Comparison of ENCODE assay signal across 23 cellular contexts in the genomic region with DNA sequence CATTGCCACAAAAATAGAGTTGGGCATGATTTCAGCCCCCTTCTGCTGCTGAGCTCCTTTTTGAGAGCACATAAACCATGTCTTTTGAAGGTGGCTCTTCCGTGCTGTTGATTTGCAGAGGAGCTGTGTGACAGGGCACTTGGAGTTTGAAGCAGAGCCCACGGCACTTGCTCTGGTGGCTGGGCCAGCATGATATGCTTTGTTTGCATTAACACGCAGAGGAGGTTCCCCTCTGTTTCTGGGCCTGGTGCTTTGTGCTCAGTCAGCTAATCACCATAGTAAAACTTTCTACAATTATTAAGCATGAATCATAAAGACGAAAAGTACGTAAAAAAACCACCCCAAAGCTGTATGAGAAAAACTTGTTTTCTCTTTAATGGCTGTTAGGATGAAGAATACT. TPM values are rescaled to one million over a fixed set of nuclear protein-coding genes. Genes with fewer than 3 reads are reported as not detected.
DNase-seq lines count a peak whose midpoint lies in the region; ATAC-seq and TF ChIP-seq lines count a peak whose summit lies in the region.
"Had no signal": no experiment of that assay in that cellular context is flagged by ENCODE, and none has a peak within 500 bp of the region (broad histone marks: within the 10 kb centered on the region; RNA-seq: fewer than 3 reads in every experiment).

No MANE protein-coding gene starts in this region.

- H3K36me3 Mint-ChIP-seq in activated naive CD4-positive, alpha-beta T cell treated with anti-CD3 and anti-CD28 coated beads, Interleukin-2, amount 50 U/mL, for 72 hours, result peaks cover 25 to 66% of the 10 kb centered on the region in 2 donors
- H3K36me3 Mint-ChIP-seq in glutamatergic neuron (ENCODE audit: unreplicated experiment), result peaks cover 6% of the 10 kb centered on the region
- peaks cover 75% of the 10 kb centered on the region for H3K36me3 Mint-ChIP-seq in stimulated activated naive CD8-positive, alpha-beta T cell treated with anti-CD3 and anti-CD28 coated beads, Interleukin-15, Interleukin-2, amounts not matched to agents 100 ng/mL and 50 ng/mL, for 24 hours (ENCODE audit: low read depth)

- H3K9me3 Mint-ChIP-seq in activated naive CD4-positive, alpha-beta T cell treated with anti-CD3 and anti-CD28 coated beads, Interleukin-2, amount 50 U/mL, for 72 hours, result peaks cover 4 to 6% of the 10 kb centered on the region in 2 donors
- H3K9me3 Mint-ChIP-seq in glutamatergic neuron (ENCODE audit: unreplicated experiment), result peaks cover 5% of the 10 kb centered on the region
- H3K9me3 Mint-ChIP-seq in stimulated activated naive CD8-positive, alpha-beta T cell treated with anti-CD3 and anti-CD28 coated beads, Interleukin-15, Interleukin-2, amounts not matched to agents 100 ng/mL and 50 ng/mL, for 24 hours, result peaks cover 4% of the 10 kb centered on the region

- H3K36me3 ChIP-seq in WERI-Rb-1 (peaks cover 32% of the 10 kb centered on the region), body of pancreas (replicated peaks in 1 of 2; ENCODE audit: insufficient read depth in 1 of 2, low read depth in 2 of 2) (peaks cover 0 to 7% of the 10 kb centered on the region in 2 donors)

- peaks cover 26% of the 10 kb centered on the region for H3K4me1 ChIP-seq in body of pancreas

- H3K27ac Mint-ChIP-seq in activated naive CD4-positive, alpha-beta T cell treated with anti-CD3 and anti-CD28 coated beads, Interleukin-2, amount 50 U/mL, for 72 hours, result peak overlapping the region; percentile 5 to 48
- peak overlapping the region; percentile 39 for H3K27ac Mint-ChIP-seq in glutamatergic neuron (ENCODE audit: unreplicated experiment)
- peak overlapping the region; percentile 37 for H3K27ac Mint-ChIP-seq in stimulated activated naive CD8-positive, alpha-beta T cell treated with anti-CD3 and anti-CD28 coated beads, Interleukin-15, Interleukin-2, amounts not matched to agents 100 ng/mL and 50 ng/mL, for 24 hours

- ATAC-seq in activated naive CD4-positive, alpha-beta T cell treated with anti-CD3 and anti-CD28 coated beads, Interleukin-2, amount 50 U/mL, for 72 hours, result no peak
- ATAC-seq in body of pancreas (no peak), GM19455 (IDR thresholded peaks at IDR 0.05; ENCODE audit: unreplicated experiment) (no peak)
- ATAC-seq: HCT116, heart right ventricle had no signal

- DNase-seq in activated naive CD4-positive, alpha-beta T cell treated with anti-CD3 and anti-CD28 coated beads, Interleukin-2, amount 50 U/mL, for 72 hours (ENCODE audit: low spot score in 2 of 2), result no peak
- DNase-seq in activated naive CD4-positive, alpha-beta T cell (lab: John Stamatoyannopoulos, UW), result no peak
- DNase-seq in WERI-Rb-1 (no peak), glutamatergic neuron (no peak), ecto neural progenitor cell (ENCODE audit: low spot score) (no peak), body of pancreas (no peak)
- DNase-seq: activated CD4-positive, alpha-beta T cell treated with anti-CD3 and anti-CD28 coated beads, Interleukin-2, amount 50 U/mL, for 4 hours; activated effector memory CD4-positive, alpha-beta T cell treated with anti-CD3 and anti-CD28 coated beads, Interleukin-2, amount 50 U/mL, for 16 hours; COR-L47; effector CD4-positive, alpha-beta T cell; EL; heart right ventricle; islet precursor cell; mammary epithelial cell; NCI-H1436 treated with DMSO at 0.1 percent for 48 hours; NCI-H82; PC-9; stimulated activated CD4-positive, alpha-beta T cell treated with anti-CD3 and anti-CD28 coated beads, Interleukin-15, amount 100 ng/mL, for 24 hours had no signal

- TF ChIP-seq CTCF in WERI-Rb-1 (IDR thresholded peaks at IDR 0.05; ENCODE audit: low read depth, low read length), result no peak
- TF ChIP-seq CTCF in glutamatergic neuron (IDR thresholded peaks at IDR 0.05; ENCODE audit: partially characterized antibody, unreplicated experiment), result no peak
- no peak for TF ChIP-seq CTCF in body of pancreas (IDR thresholded peaks at IDR 0.05)

- intact Hi-C loops in body of pancreas (cut with DNase I), result no loop called here

- no peaks in the 10 kb centered on the region for H3K27me3 Mint-ChIP-seq in glutamatergic neuron (ENCODE audit: unreplicated experiment)
- no peaks in the 10 kb centered on the region for H3K27me3 Mint-ChIP-seq in stimulated activated naive CD8-positive, alpha-beta T cell treated with anti-CD3 and anti-CD28 coated beads, Interleukin-15, Interleukin-2, amounts not matched to agents 100 ng/mL and 50 ng/mL, for 24 hours

- H3K27ac ChIP-seq in WERI-Rb-1 (peak overlapping the region; percentile 84), body of pancreas (peak overlapping the region in 1 of 4 donors; percentile 16)
- H3K27ac ChIP-seq: heart right ventricle, PC-9, vagina had no signal

- peaks cover 2% of the 10 kb centered on the region for H3K9me3 ChIP-seq in WERI-Rb-1 (ENCODE audit: severe bottlenecking)
- H3K9me3 ChIP-seq in body of pancreas, result no peaks in the 10 kb centered on the region
- H3K9me3 ChIP-seq: SJSA1, vagina had no signal

- H3K4me3 Mint-ChIP-seq in glutamatergic neuron (ENCODE audit: unreplicated experiment), result no peak overlapping the region
- H3K4me3 Mint-ChIP-seq in stimulated activated naive CD8-positive, alpha-beta T cell treated with anti-CD3 and anti-CD28 coated beads, Interleukin-15, Interleukin-2, amounts not matched to agents 100 ng/mL and 50 ng/mL, for 24 hours, result no peak overlapping the region

- TF ChIP-seq POLR2A in body of pancreas (IDR thresholded peaks at IDR 0.05), result no peak

- no peak overlapping the region for H3K4me3 ChIP-seq in WERI-Rb-1 (ENCODE audit: low read depth, low read length)
- no peak overlapping the region for H3K4me3 ChIP-seq in body of pancreas
- H3K4me3 ChIP-seq: heart right ventricle, PC-9, SJSA1, vagina had no signal

- H3K4me1 Mint-ChIP-seq in glutamatergic neuron (ENCODE audit: low read depth, unreplicated experiment), result peaks cover 30% of the 10 kb centered on the region
- peaks cover 75% of the 10 kb centered on the region for H3K4me1 Mint-ChIP-seq in stimulated activated naive CD8-positive, alpha-beta T cell treated with anti-CD3 and anti-CD28 coated beads, Interleukin-15, Interleukin-2, amounts not matched to agents 100 ng/mL and 50 ng/mL, for 24 hours (ENCODE audit: low read depth)

- WGBS in body of pancreas, 2 donors, result 60 to 70% methylated on average over 5 of the region's 5 CpGs

- H3K27me3 ChIP-seq in WERI-Rb-1 (ENCODE audit: insufficient read depth, low read depth, severe bottlenecking) (no peaks in the 10 kb centered on the region), body of pancreas (no peaks in the 10 kb centered on the region)
- H3K27me3 ChIP-seq: heart right ventricle, SJSA1, vagina had no signal

RNA-seq across cellular contexts. Expression of a gene that starts 40.1 kb away (rescaled TPM):
- total RNA-seq in activated naive CD4-positive, alpha-beta T cell treated with anti-CD3 and anti-CD28 coated beads, Interleukin-2, amount 50 U/mL, for 72 hours, result 10 to 100 TPM; 74.7 to 76.1 TPM
- total RNA-seq in glutamatergic neuron (ENCODE audit: unreplicated experiment), result 67.5 TPM
- total RNA-seq in body of pancreas, result 10 to 100 TPM; 30.6 to 78.4 TPM
